Comparison of ENCODE assay signal across 8 cellular contexts in the genomic region with DNA sequence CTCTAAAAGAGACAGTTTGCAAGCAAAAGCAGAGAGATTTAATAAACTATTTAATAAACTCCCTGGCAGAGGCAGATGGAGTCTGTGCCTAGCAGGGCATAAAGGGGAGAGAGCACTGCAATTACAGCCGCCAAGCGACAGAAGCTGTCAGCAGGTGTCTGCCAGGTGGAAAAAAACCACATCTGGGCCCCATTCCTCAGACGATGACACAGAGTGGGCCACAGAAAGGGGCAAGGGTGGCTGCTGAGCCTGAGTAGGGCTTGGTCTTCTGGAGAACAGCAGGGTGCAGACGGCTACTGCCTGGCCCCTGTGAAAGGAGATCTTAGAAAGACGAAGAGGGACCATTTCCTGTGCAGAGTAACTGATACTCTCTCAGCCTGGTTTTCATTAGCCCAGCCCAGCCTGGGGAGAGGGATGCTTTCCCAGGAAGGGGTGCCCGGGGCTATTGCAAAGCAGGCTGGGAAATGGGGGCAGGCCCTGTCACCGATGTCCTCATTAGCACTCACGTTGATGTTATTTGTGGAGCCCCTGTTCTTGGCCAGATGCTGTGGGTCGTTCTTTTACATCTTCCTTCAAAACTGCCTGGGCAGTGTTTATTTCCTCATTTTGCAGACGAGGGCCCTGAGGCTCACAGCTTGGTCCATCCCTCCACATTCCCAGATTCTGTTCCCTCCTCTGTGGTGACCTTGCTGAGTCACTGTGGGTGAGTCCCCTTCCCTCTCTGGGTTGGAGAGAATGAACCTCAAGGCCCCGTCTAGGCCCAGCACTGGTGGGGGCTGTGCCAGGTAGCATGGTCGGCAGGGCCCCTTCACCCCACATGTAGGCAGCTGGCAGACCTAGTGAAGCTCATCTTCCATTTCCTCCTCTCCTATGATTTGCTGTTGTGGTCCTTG.
DNase-seq lines count a peak whose midpoint lies in the region; ATAC-seq and TF ChIP-seq lines count a peak whose summit lies in the region.

No MANE protein-coding gene starts in this region.

- H3K27me3 ChIP-seq in PC-9 (ENCODE audit: insufficient read depth, low read depth) (no peaks in the 10 kb centered on the region), vagina (no peaks in the 10 kb centered on the region), ovary (no peaks in the 10 kb centered on the region), Caco-2 (replicated peaks; ENCODE audit: control insufficient read depth, insufficient read depth, low read length) (no peaks in the 10 kb centered on the region)

- H3K4me2 ChIP-seq in PC-9: peak overlapping the region; percentile 71

- TF ChIP-seq POLR2A in vagina (IDR thresholded peaks at IDR 0.05): no peak
- TF ChIP-seq POLR2A in ovary (IDR thresholded peaks at IDR 0.05): no peak

- peaks cover 21% of the 10 kb centered on the region for H3F3A ChIP-seq in PC-9 (ENCODE audit: insufficient read depth, low read depth)

- H3K79me2 ChIP-seq in PC-9 (ENCODE audit: low read depth): no peaks in the 10 kb centered on the region

- H3K9me3 Mint-ChIP-seq in activated naive CD4-positive, alpha-beta T cell treated with anti-CD3 and anti-CD28 coated beads, Interleukin-2, amount 50 U/mL, for 72 hours: peaks cover 0 to 9% of the 10 kb centered on the region in 2 donors
- H3K9me3 Mint-ChIP-seq in Caco-2 (ENCODE audit: unreplicated experiment): no peaks in the 10 kb centered on the region

- CTCF ChIA-PET in PC-9 (lab: Charles Lee) (no interaction called here), Caco-2 (lab: Charles Lee) (no interaction called here)

- H3K9me3 ChIP-seq in PC-9 (ENCODE audit: insufficient read depth, low read depth) (no peaks in the 10 kb centered on the region), vagina (no peaks in the 10 kb centered on the region), ovary (no peaks in the 10 kb centered on the region), Caco-2 (no peaks in the 10 kb centered on the region)

- H3K4me3 ChIP-seq in PC-9 (no peak overlapping the region; the same call in 1 of the 2 replicates), vagina (no peak overlapping the region), ovary (no peak overlapping the region), Caco-2 (ENCODE audit: low read depth, low read length) (no peak overlapping the region)

- H2AFZ ChIP-seq in PC-9: peak overlapping the region; percentile 65; the same call in 1 of the 2 replicates

- peaks cover 0 to 19% of the 10 kb centered on the region in 2 donors for H3K36me3 Mint-ChIP-seq in activated naive CD4-positive, alpha-beta T cell treated with anti-CD3 and anti-CD28 coated beads, Interleukin-2, amount 50 U/mL, for 72 hours
- no peaks in the 10 kb centered on the region for H3K36me3 Mint-ChIP-seq in Caco-2 (ENCODE audit: insufficient read depth, unreplicated experiment)

- peak overlapping the region; percentile 93 for H3K27ac ChIP-seq in PC-9
- H3K27ac ChIP-seq in vagina: peak overlapping the region; percentile 47
- no peak overlapping the region for H3K27ac ChIP-seq in ovary

- no peaks in the 10 kb centered on the region for H4K20me1 ChIP-seq in PC-9 (ENCODE audit: insufficient read depth)

- H3K27me3 Mint-ChIP-seq in Caco-2 (ENCODE audit: insufficient read depth, unreplicated experiment): peaks cover 9% of the 10 kb centered on the region

- H3K4me1 Mint-ChIP-seq in Caco-2 (ENCODE audit: low read depth, unreplicated experiment): no peaks in the 10 kb centered on the region

- no peak for TF ChIP-seq EP300 in ovary (IDR thresholded peaks at IDR 0.05)

- H3K27ac Mint-ChIP-seq in activated naive CD4-positive, alpha-beta T cell treated with anti-CD3 and anti-CD28 coated beads, Interleukin-2, amount 50 U/mL, for 72 hours: peak overlapping the region; percentile 62 to 95
- H3K27ac Mint-ChIP-seq in Caco-2 (ENCODE audit: unreplicated experiment): no peak overlapping the region

- no peak for DNase-seq in activated naive CD4-positive, alpha-beta T cell treated with anti-CD3 and anti-CD28 coated beads, Interleukin-2, amount 50 U/mL, for 72 hours (ENCODE audit: low spot score in 2 of 2)
- DNase-seq in activated naive CD4-positive, alpha-beta T cell treated with Interleukin-2 at 50 U/mL for 16 hours: no peak
- DNase-seq in PC-9: peak; percentile 41 to 68
- DNase-seq in fibroblast of gingiva (ENCODE audit: low read depth): peak; percentile 93
- no peak for DNase-seq in vagina (ENCODE audit: extremely low spot score in 2 of 2)
- no peak for DNase-seq in NCI-H82 treated with DMSO at 0.1 percent for 48 hours (lab: John Stamatoyannopoulos, UW; ENCODE audit: unreplicated experiment)
- no peak for DNase-seq in ovary
- DNase-seq in Caco-2: no peak

- intact Hi-C loops in PC-9 (cut with micrococcal nuclease; ENCODE audit: unreplicated experiment) (loop anchor here (5.0 to 10.0 kb wide), 2 partner anchors 406 to 472 kb away; a partner anchor contains a TSS), vagina (cut with DNase I) (no loop called here), ovary (cut with DNase I) (no loop called here), Caco-2 (cut with micrococcal nuclease; ENCODE audit: unreplicated experiment) (no loop called here)

- H3K4me1 ChIP-seq in PC-9 (replicated peaks; ENCODE audit: insufficient read depth) (peaks cover 32% of the 10 kb centered on the region), vagina (peaks cover 23% of the 10 kb centered on the region), ovary (ENCODE audit: insufficient read depth) (no peaks in the 10 kb centered on the region), Caco-2 (no peaks in the 10 kb centered on the region)

- BruUV-seq in PC-9 (replicated peaks; lab: Mats Ljungman, UMichigan) (TSS peak; percentile 78), Caco-2 (replicated peaks; lab: Mats Ljungman, UMichigan) (no TSS peak)

- H3K36me3 ChIP-seq in PC-9 (ENCODE audit: low read depth) (no peaks in the 10 kb centered on the region), vagina (no peaks in the 10 kb centered on the region), ovary (no peaks in the 10 kb centered on the region), Caco-2 (ENCODE audit: control insufficient read depth, insufficient read depth, low read length) (no peaks in the 10 kb centered on the region)

- WGBS in ovary, 3 donors: 27 to 35% (median 31%) methylated on average over 12 of the region's 12 CpGs

- H3K4me3 Mint-ChIP-seq in Caco-2 (ENCODE audit: unreplicated experiment): no peak overlapping the region

- no peaks in the 10 kb centered on the region for H3K9me2 ChIP-seq in PC-9 (ENCODE audit: insufficient read depth)

- ATAC-seq in activated naive CD4-positive, alpha-beta T cell treated with anti-CD3 and anti-CD28 coated beads, Interleukin-2, amount 50 U/mL, for 72 hours: peak in 1 of 2 donors; percentile 16

- POLR2A ChIA-PET in PC-9 (lab: Charles Lee; ENCODE audit: unreplicated experiment) (interaction anchor here (0.6 kb wide), 1 partner anchor 242 kb away, joined by 3 read pairs; no protein-coding TSS in a partner anchor), Caco-2 (lab: Charles Lee) (no interaction called here)

- no peak for TF ChIP-seq CTCF in PC-9 (conservative IDR thresholded peaks at IDR 0.05)
- TF ChIP-seq CTCF in vagina (IDR thresholded peaks at IDR 0.05): no peak
- no peak for TF ChIP-seq CTCF in ovary (IDR thresholded peaks at IDR 0.05)
- TF ChIP-seq CTCF in Caco-2 (IDR thresholded peaks at IDR 0.05; ENCODE audit: insufficient read depth in 1 of 2, low read depth in 1 of 2, low read length in 1 of 2, severe bottlenecking in 1 of 2, unreplicated experiment in 1 of 2): no peak

Comparison
In these comparisons a context has a peak if more than half of its experiments do, and no peak if none do; other contexts are left out.
1. DNase-seq: peak in PC-9 (2 of 2) and fibroblast of gingiva (single experiment); none in activated naive CD4-positive, alpha-beta T cell treated with anti-CD3 and anti-CD28 coated beads, Interleukin-2, amount 50 U/mL, for 72 hours (0 of 2), activated naive CD4-positive, alpha-beta T cell treated with Interleukin-2 at 50 U/mL for 16 hours (single experiment), vagina (0 of 2), NCI-H82 treated with DMSO at 0.1 percent for 48 hours (single experiment), ovary (0 of 5) and Caco-2 (0 of 2).
2. H3K27ac ChIP-seq: peak in PC-9 (single experiment) and vagina (single experiment); none in ovary (0 of 2).